Comparison of ENCODE assay signal across 8 cellular contexts in genomic region chr3:185935465-185936263, GRCh38. TPM values are rescaled to one million over a fixed set of nuclear protein-coding genes. Genes with fewer than 3 reads are reported as not detected.
DNase-seq lines count a peak whose midpoint lies in the region; ATAC-seq and TF ChIP-seq lines count a peak whose summit lies in the region.

No MANE protein-coding gene starts in this region.

- H3K27me3 ChIP-seq in iPS-20b (ENCODE audit: insufficient read depth, low read length) (no peaks in the 10 kb centered on the region), thoracic aorta (replicated peaks; ENCODE audit: insufficient read depth) (no peaks in the 10 kb centered on the region)

- ATAC-seq in thoracic aorta (ENCODE audit: insufficient number of reproducible peaks, low FRiP score, low read depth) = no peak

- peaks cover 21% of the 10 kb centered on the region for H3K4me1 ChIP-seq in iPS-20b (ENCODE audit: insufficient read depth, low read length)
- H3K4me1 ChIP-seq in thoracic aorta (ENCODE audit: control insufficient read depth in 1 of 2, low read depth in 2 of 2) = peaks cover 39 to 41% of the 10 kb centered on the region in 2 donors

- peak overlapping the region; percentile 99 for H3K4me3 Mint-ChIP-seq in activated T-cell treated with anti-CD3 and anti-CD28 coated beads, Interleukin-2, amount 50 U/mL, for 24 hours
- peak overlapping the region; percentile 97 for H3K4me3 Mint-ChIP-seq in activated T-helper 1 cell treated with anti-CD3 and anti-CD28 coated beads, Interleukin-12 subunit alpha, Interleukin-12 subunit beta, Interleukin-2, Interleukin-4 antibody, amounts not matched to agents 30 ng/mL and 10 ng/mL and 1 ng/mL, durations not matched to agents 14 hours and 24 hours and 36 hours

- peaks cover 41% of the 10 kb centered on the region for H3K4me1 Mint-ChIP-seq in activated T-cell treated with anti-CD3 and anti-CD28 coated beads, Interleukin-2, amount 50 U/mL, for 24 hours (ENCODE audit: low read depth)
- peaks cover 58% of the 10 kb centered on the region for H3K4me1 Mint-ChIP-seq in activated T-helper 1 cell treated with anti-CD3 and anti-CD28 coated beads, Interleukin-12 subunit alpha, Interleukin-12 subunit beta, Interleukin-2, Interleukin-4 antibody, amounts not matched to agents 30 ng/mL and 10 ng/mL and 1 ng/mL, durations not matched to agents 14 hours and 24 hours and 36 hours (ENCODE audit: low read depth)

- H3K36me3 ChIP-seq in iPS-20b (ENCODE audit: insufficient read depth, low read depth, low read length) = peaks cover 28% of the 10 kb centered on the region
- no peaks in the 10 kb centered on the region for H3K36me3 ChIP-seq in thoracic aorta

- H3K27me3 Mint-ChIP-seq in activated T-cell treated with anti-CD3 and anti-CD28 coated beads, Interleukin-2, amount 50 U/mL, for 24 hours = no peaks in the 10 kb centered on the region
- H3K27me3 Mint-ChIP-seq in activated T-helper 1 cell treated with anti-CD3 and anti-CD28 coated beads, Interleukin-12 subunit alpha, Interleukin-12 subunit beta, Interleukin-2, Interleukin-4 antibody, amounts not matched to agents 30 ng/mL and 10 ng/mL and 1 ng/mL, durations not matched to agents 14 hours and 24 hours and 36 hours (ENCODE audit: insufficient read depth) = peaks cover 8% of the 10 kb centered on the region

- H3K4me3 ChIP-seq in iPS-20b (ENCODE audit: low read length) (peak overlapping the region; percentile 88), thoracic aorta (peak overlapping the region; percentile 80)

- H3K27ac ChIP-seq in iPS-20b (ENCODE audit: low read length) (no peak overlapping the region), thoracic aorta (peak overlapping the region in 1 of 2 donors; percentile 97)

- intact Hi-C loops in activated T-helper 1 cell treated with anti-CD3 and anti-CD28 coated beads, Interleukin-12 subunit alpha, Interleukin-12 subunit beta, Interleukin-2, Interleukin-4 antibody, amounts not matched to agents 30 ng/mL and 10 ng/mL and 1 ng/mL, durations not matched to agents 14 hours and 24 hours and 36 hours (cut with micrococcal nuclease) = loop anchor here (1.0 to 10.0 kb wide), 8 partner anchors 7 to 1199 kb away; partner anchors contain the start of genes RFC4, RPL39L, ST6GAL1 and TMEM41A

- H3K9me3 ChIP-seq in iPS-20b (ENCODE audit: insufficient read depth, low read depth, low read length) (no peaks in the 10 kb centered on the region), thoracic aorta (no peaks in the 10 kb centered on the region)

- no peak for DNase-seq in activated T-cell treated with anti-CD3 and anti-CD28 coated beads, Interleukin-2, amount 50 U/mL, for 24 hours
- DNase-seq in activated T-cell treated with anti-CD3 and anti-CD28 coated beads, Interleukin-2, amount 50 U/mL, for 1 hour = no peak
- no peak for DNase-seq in activated T-helper 1 cell treated with anti-CD3 and anti-CD28 coated beads, Interleukin-12 subunit alpha, Interleukin-12 subunit beta, Interleukin-2, Interleukin-4 antibody, amounts not matched to agents 30 ng/mL and 10 ng/mL and 1 ng/mL, durations not matched to agents 14 hours and 24 hours and 36 hours (ENCODE audit: low spot score)
- DNase-seq in thoracic aorta (ENCODE audit: low spot score) (no peak), hippocampal formation (lab: John Stamatoyannopoulos, UW) (no peak), Ammon's horn (ENCODE audit: low spot score) (no peak)
- DNase-seq in stimulated activated CD4-positive, alpha-beta T cell treated with anti-CD3 and anti-CD28 coated beads, Interleukin-2, amount 100 ng/mL, for 48 hours = no peak

- peak overlapping the region; percentile 100 for H3K27ac Mint-ChIP-seq in activated T-cell treated with anti-CD3 and anti-CD28 coated beads, Interleukin-2, amount 50 U/mL, for 24 hours
- peak overlapping the region; percentile 99 for H3K27ac Mint-ChIP-seq in activated T-helper 1 cell treated with anti-CD3 and anti-CD28 coated beads, Interleukin-12 subunit alpha, Interleukin-12 subunit beta, Interleukin-2, Interleukin-4 antibody, amounts not matched to agents 30 ng/mL and 10 ng/mL and 1 ng/mL, durations not matched to agents 14 hours and 24 hours and 36 hours

- peaks cover 75% of the 10 kb centered on the region for H3K36me3 Mint-ChIP-seq in activated T-cell treated with anti-CD3 and anti-CD28 coated beads, Interleukin-2, amount 50 U/mL, for 24 hours (ENCODE audit: low read depth)
- peaks cover 55% of the 10 kb centered on the region for H3K36me3 Mint-ChIP-seq in activated T-helper 1 cell treated with anti-CD3 and anti-CD28 coated beads, Interleukin-12 subunit alpha, Interleukin-12 subunit beta, Interleukin-2, Interleukin-4 antibody, amounts not matched to agents 30 ng/mL and 10 ng/mL and 1 ng/mL, durations not matched to agents 14 hours and 24 hours and 36 hours (ENCODE audit: low read depth)

- peaks cover 3% of the 10 kb centered on the region for H3K9me3 Mint-ChIP-seq in activated T-cell treated with anti-CD3 and anti-CD28 coated beads, Interleukin-2, amount 50 U/mL, for 24 hours
- H3K9me3 Mint-ChIP-seq in activated T-helper 1 cell treated with anti-CD3 and anti-CD28 coated beads, Interleukin-12 subunit alpha, Interleukin-12 subunit beta, Interleukin-2, Interleukin-4 antibody, amounts not matched to agents 30 ng/mL and 10 ng/mL and 1 ng/mL, durations not matched to agents 14 hours and 24 hours and 36 hours = peaks cover 4% of the 10 kb centered on the region

- no peak for TF ChIP-seq CTCF in thoracic aorta (IDR thresholded peaks at IDR 0.05)

- peak overlapping the region; percentile 100 for H3K9ac ChIP-seq in iPS-20b (ENCODE audit: low read depth, low read length)

RNA-seq across cellular contexts. Expression of gene TRA2B, which starts 2.1 kb away (rescaled TPM):
- 279 and 312 TPM in 2 replicates for total RNA-seq in activated T-helper 1 cell treated with anti-CD3 and anti-CD28 coated beads, Interleukin-12 subunit alpha, Interleukin-12 subunit beta, Interleukin-2, Interleukin-4 antibody, amounts not matched to agents 30 ng/mL and 10 ng/mL and 1 ng/mL, durations not matched to agents 14 hours and 24 hours and 36 hours
- 100 to 1,000 TPM; 137 to 267 TPM for total RNA-seq in thoracic aorta
